1 cellular context compared by ENCODE assay signal in genomic region chr13:40170091-40170490, GRCh38.
TF ChIP-seq lines count a peak whose summit lies in the region.

No MANE protein-coding gene starts in this region.

TF ChIP-seq in GM23338, 12 proteins besides CTCF, POLR2A, EP300 and RAD21 (continued from another document):
- TF ChIP-seq, protein P1, sequence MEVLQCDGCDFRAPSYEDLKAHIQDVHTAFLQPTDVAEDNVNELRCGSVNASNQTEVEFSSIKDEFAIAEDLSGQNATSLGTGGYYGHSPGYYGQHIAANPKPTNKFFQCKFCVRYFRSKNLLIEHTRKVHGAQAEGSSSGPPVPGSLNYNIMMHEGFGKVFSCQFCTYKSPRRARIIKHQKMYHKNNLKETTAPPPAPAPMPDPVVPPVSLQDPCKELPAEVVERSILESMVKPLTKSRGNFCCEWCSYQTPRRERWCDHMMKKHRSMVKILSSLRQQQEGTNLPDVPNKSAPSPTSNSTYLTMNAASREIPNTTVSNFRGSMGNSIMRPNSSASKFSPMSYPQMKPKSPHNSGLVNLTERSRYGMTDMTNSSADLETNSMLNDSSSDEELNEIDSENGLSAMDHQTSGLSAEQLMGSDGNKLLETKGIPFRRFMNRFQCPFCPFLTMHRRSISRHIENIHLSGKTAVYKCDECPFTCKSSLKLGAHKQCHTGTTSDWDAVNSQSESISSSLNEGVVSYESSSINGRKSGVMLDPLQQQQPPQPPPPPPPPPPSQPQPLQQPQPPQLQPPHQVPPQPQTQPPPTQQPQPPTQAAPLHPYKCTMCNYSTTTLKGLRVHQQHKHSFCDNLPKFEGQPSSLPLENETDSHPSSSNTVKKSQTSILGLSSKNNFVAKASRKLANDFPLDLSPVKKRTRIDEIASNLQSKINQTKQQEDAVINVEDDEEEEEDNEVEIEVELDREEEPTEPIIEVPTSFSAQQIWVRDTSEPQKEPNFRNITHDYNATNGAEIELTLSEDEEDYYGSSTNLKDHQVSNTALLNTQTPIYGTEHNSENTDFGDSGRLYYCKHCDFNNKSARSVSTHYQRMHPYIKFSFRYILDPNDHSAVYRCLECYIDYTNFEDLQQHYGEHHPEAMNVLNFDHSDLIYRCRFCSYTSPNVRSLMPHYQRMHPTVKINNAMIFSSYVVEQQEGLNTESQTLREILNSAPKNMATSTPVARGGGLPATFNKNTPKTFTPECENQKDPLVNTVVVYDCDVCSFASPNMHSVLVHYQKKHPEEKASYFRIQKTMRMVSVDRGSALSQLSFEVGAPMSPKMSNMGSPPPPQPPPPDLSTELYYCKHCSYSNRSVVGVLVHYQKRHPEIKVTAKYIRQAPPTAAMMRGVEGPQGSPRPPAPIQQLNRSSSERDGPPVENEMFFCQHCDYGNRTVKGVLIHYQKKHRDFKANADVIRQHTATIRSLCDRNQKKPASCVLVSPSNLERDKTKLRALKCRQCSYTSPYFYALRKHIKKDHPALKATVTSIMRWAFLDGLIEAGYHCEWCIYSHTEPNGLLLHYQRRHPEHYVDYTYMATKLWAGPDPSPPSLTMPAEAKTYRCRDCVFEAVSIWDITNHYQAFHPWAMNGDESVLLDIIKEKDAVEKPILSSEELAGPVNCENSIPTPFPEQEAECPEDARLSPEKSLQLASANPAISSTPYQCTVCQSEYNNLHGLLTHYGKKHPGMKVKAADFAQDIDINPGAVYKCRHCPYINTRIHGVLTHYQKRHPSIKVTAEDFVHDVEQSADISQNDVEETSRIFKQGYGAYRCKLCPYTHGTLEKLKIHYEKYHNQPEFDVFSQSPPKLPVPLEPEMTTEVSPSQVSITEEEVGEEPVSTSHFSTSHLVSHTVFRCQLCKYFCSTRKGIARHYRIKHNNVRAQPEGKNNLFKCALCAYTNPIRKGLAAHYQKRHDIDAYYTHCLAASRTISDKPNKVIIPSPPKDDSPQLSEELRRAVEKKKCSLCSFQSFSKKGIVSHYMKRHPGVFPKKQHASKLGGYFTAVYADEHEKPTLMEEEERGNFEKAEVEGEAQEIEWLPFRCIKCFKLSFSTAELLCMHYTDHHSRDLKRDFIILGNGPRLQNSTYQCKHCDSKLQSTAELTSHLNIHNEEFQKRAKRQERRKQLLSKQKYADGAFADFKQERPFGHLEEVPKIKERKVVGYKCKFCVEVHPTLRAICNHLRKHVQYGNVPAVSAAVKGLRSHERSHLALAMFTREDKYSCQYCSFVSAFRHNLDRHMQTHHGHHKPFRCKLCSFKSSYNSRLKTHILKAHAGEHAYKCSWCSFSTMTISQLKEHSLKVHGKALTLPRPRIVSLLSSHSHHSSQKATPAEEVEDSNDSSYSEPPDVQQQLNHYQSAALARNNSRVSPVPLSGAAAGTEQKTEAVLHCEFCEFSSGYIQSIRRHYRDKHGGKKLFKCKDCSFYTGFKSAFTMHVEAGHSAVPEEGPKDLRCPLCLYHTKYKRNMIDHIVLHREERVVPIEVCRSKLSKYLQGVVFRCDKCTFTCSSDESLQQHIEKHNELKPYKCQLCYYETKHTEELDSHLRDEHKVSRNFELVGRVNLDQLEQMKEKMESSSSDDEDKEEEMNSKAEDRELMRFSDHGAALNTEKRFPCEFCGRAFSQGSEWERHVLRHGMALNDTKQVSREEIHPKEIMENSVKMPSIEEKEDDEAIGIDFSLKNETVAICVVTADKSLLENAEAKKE (CRISPR knock-in tag; IDR thresholded peaks at IDR 0.05), result no peak
- no peak for TF ChIP-seq NANOG (IDR thresholded peaks at IDR 0.05; ENCODE audit: borderline replicate concordance)
- TF ChIP-seq JUNB (IDR thresholded peaks at IDR 0.05; ENCODE audit: unreplicated experiment), result no peak
- no peak for TF ChIP-seq REST (IDR thresholded peaks at IDR 0.05; ENCODE audit: unreplicated experiment)
- no peak for TF ChIP-seq ZNF114 (CRISPR knock-in tag; IDR thresholded peaks at IDR 0.05)
- no peak for TF ChIP-seq CREB1 (CRISPR knock-in tag; IDR thresholded peaks at IDR 0.05; ENCODE audit: low read depth)
- no peak for TF ChIP-seq STAT1 (IDR thresholded peaks at IDR 0.05; ENCODE audit: unreplicated experiment)
- TF ChIP-seq EZH2 (IDR thresholded peaks at IDR 0.05; ENCODE audit: low read depth, unreplicated experiment), result no peak
TF ChIP-seq in GM23338: peak in this region for 0.
